Comparison of ENCODE assay signal across 1 cellular context in the genomic region with DNA sequence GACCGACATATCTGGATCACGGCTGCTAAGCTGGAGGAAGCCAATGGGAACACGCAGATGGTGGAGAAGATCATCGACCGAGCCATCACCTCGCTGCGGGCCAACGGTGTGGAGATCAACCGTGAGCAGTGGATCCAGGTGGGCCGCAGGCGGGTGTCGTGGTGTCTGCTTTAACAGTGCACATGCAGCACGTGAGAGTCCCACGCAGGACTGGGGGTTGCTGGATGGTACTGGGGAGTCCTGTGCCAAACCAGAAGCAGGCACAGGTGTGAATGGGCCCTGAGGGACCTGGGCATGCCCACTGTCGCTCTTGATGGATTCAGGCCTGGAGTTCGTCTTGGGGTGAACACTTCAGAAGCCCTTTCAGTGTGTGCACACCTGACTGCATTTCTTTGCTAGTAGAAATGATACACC.
TF ChIP-seq lines count a peak whose summit lies in the region.

No MANE protein-coding gene starts in this region.

TF ChIP-seq in GM12878, 131 proteins besides CTCF, POLR2A, EP300 and RAD21 (continues in another document):
- TF ChIP-seq ZBED1 (IDR thresholded peaks at IDR 0.05; ENCODE audit: borderline replicate concordance) (no peak), POU2F2 (IDR thresholded peaks at IDR 0.05; ENCODE audit: borderline replicate concordance, low read depth, low read length) (no peak), ZZZ3 (IDR thresholded peaks at IDR 0.05; ENCODE audit: control insufficient read depth, insufficient read length, low read depth) (no peak), NR2C2 (IDR thresholded peaks at IDR 0.05; ENCODE audit: borderline replicate concordance, control insufficient read depth, insufficient read length, low read depth) (no peak), ZNF217 (IDR thresholded peaks at IDR 0.05) (no peak), SRF (IDR thresholded peaks at IDR 0.05; ENCODE audit: low read depth in 2 of 2, low read length in 2 of 2) (no peak), POLR2AphosphoS2 (IDR thresholded peaks at IDR 0.05; ENCODE audit: low read depth, low read length) (no peak), SUPT20H (IDR thresholded peaks at IDR 0.05; ENCODE audit: borderline replicate concordance, control insufficient read depth, low read depth, low read length) (no peak), PML (IDR thresholded peaks at IDR 0.05; ENCODE audit: low read length) (no peak), NRF1 (conservative IDR thresholded peaks at IDR 0.05; ENCODE audit: low read depth, low read length) (no peak), GATAD2B (conservative IDR thresholded peaks at IDR 0.05; ENCODE audit: low read depth) (0 out of 2 replicates have a peak, but pooled peaks have one; percentile 23), RAD51 (IDR thresholded peaks at IDR 0.05) (no peak), MTA2 (IDR thresholded peaks at IDR 0.05; ENCODE audit: low read depth) (no peak), LARP7 (IDR thresholded peaks at IDR 0.05) (peak; percentile 1; the same call in 1 of the 2 replicates), HDGF (IDR thresholded peaks at IDR 0.05) (0 out of 2 replicates have a peak, but pooled peaks have one; percentile 10), ZNF207 (IDR thresholded peaks at IDR 0.05; ENCODE audit: borderline replicate concordance) (no peak), ZNF384 (IDR thresholded peaks at IDR 0.05; ENCODE audit: borderline replicate concordance, low read depth, low read length) (no peak), E4F1 (IDR thresholded peaks at IDR 0.05; ENCODE audit: borderline replicate concordance, partially characterized antibody) (no peak), IRF4 (IDR thresholded peaks at IDR 0.05; ENCODE audit: low read depth, low read length) (no peak), SUZ12 (IDR thresholded peaks at IDR 0.05; ENCODE audit: unreplicated experiment) (no peak), HDAC2 (IDR thresholded peaks at IDR 0.05) (no peak), TBL1XR1 (IDR thresholded peaks at IDR 0.05; ENCODE audit: low read depth, low read length) (no peak), BHLHE40 (IDR thresholded peaks at IDR 0.05; ENCODE audit: borderline replicate concordance in 1 of 2, low read depth in 2 of 2, low read length in 1 of 2) (peak in 1 of 2 experiments; percentile 5; a peak in 2 of 4 replicates), RB1 (IDR thresholded peaks at IDR 0.05; ENCODE audit: borderline replicate concordance) (no peak), ATF2 (IDR thresholded peaks at IDR 0.05; ENCODE audit: low read length) (peak; percentile 10; the same call in 1 of the 2 replicates), SPI1 (IDR thresholded peaks at IDR 0.05; ENCODE audit: borderline replicate concordance, insufficient read depth, low read depth, low read length) (no peak), ZNF24 (IDR thresholded peaks at IDR 0.05) (0 out of 2 replicates have a peak, but pooled peaks have one; percentile 11), MLLT1 (IDR thresholded peaks at IDR 0.05) (peak; percentile 94)
- TF ChIP-seq, protein P1, sequence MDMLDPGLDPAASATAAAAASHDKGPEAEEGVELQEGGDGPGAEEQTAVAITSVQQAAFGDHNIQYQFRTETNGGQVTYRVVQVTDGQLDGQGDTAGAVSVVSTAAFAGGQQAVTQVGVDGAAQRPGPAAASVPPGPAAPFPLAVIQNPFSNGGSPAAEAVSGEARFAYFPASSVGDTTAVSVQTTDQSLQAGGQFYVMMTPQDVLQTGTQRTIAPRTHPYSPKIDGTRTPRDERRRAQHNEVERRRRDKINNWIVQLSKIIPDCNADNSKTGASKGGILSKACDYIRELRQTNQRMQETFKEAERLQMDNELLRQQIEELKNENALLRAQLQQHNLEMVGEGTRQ (IDR thresholded peaks at IDR 0.05; ENCODE audit: borderline replicate concordance, low read depth, low read length) = no peak
- TF ChIP-seq, protein P2, sequence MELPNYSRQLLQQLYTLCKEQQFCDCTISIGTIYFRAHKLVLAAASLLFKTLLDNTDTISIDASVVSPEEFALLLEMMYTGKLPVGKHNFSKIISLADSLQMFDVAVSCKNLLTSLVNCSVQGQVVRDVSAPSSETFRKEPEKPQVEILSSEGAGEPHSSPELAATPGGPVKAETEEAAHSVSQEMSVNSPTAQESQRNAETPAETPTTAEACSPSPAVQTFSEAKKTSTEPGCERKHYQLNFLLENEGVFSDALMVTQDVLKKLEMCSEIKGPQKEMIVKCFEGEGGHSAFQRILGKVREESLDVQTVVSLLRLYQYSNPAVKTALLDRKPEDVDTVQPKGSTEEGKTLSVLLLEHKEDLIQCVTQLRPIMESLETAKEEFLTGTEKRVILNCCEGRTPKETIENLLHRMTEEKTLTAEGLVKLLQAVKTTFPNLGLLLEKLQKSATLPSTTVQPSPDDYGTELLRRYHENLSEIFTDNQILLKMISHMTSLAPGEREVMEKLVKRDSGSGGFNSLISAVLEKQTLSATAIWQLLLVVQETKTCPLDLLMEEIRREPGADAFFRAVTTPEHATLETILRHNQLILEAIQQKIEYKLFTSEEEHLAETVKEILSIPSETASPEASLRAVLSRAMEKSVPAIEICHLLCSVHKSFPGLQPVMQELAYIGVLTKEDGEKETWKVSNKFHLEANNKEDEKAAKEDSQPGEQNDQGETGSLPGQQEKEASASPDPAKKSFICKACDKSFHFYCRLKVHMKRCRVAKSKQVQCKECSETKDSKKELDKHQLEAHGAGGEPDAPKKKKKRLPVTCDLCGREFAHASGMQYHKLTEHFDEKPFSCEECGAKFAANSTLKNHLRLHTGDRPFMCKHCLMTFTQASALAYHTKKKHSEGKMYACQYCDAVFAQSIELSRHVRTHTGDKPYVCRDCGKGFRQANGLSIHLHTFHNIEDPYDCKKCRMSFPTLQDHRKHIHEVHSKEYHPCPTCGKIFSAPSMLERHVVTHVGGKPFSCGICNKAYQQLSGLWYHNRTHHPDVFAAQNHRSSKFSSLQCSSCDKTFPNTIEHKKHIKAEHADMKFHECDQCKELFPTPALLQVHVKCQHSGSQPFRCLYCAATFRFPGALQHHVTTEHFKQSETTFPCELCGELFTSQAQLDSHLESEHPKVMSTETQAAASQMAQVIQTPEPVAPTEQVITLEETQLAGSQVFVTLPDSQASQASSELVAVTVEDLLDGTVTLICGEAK (IDR thresholded peaks at IDR 0.05; ENCODE audit: borderline replicate concordance) = 0 out of 2 replicates have a peak, but pooled peaks have one; percentile 45
- TF ChIP-seq, protein P3, sequence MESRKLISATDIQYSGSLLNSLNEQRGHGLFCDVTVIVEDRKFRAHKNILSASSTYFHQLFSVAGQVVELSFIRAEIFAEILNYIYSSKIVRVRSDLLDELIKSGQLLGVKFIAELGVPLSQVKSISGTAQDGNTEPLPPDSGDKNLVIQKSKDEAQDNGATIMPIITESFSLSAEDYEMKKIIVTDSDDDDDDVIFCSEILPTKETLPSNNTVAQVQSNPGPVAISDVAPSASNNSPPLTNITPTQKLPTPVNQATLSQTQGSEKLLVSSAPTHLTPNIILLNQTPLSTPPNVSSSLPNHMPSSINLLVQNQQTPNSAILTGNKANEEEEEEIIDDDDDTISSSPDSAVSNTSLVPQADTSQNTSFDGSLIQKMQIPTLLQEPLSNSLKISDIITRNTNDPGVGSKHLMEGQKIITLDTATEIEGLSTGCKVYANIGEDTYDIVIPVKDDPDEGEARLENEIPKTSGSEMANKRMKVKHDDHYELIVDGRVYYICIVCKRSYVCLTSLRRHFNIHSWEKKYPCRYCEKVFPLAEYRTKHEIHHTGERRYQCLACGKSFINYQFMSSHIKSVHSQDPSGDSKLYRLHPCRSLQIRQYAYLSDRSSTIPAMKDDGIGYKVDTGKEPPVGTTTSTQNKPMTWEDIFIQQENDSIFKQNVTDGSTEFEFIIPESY (IDR thresholded peaks at IDR 0.05) = peak; percentile 47; the same call in 1 of the 2 replicates
- TF ChIP-seq, protein P4, sequence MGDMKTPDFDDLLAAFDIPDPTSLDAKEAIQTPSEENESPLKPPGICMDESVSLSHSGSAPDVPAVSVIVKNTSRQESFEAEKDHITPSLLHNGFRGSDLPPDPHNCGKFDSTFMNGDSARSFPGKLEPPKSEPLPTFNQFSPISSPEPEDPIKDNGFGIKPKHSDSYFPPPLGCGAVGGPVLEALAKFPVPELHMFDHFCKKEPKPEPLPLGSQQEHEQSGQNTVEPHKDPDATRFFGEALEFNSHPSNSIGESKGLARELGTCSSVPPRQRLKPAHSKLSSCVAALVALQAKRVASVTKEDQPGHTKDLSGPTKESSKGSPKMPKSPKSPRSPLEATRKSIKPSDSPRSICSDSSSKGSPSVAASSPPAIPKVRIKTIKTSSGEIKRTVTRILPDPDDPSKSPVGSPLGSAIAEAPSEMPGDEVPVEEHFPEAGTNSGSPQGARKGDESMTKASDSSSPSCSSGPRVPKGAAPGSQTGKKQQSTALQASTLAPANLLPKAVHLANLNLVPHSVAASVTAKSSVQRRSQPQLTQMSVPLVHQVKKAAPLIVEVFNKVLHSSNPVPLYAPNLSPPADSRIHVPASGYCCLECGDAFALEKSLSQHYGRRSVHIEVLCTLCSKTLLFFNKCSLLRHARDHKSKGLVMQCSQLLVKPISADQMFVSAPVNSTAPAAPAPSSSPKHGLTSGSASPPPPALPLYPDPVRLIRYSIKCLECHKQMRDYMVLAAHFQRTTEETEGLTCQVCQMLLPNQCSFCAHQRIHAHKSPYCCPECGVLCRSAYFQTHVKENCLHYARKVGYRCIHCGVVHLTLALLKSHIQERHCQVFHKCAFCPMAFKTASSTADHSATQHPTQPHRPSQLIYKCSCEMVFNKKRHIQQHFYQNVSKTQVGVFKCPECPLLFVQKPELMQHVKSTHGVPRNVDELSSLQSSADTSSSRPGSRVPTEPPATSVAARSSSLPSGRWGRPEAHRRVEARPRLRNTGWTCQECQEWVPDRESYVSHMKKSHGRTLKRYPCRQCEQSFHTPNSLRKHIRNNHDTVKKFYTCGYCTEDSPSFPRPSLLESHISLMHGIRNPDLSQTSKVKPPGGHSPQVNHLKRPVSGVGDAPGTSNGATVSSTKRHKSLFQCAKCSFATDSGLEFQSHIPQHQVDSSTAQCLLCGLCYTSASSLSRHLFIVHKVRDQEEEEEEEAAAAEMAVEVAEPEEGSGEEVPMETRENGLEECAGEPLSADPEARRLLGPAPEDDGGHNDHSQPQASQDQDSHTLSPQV (IDR thresholded peaks at IDR 0.05) = no peak
- TF ChIP-seq, protein P5, sequence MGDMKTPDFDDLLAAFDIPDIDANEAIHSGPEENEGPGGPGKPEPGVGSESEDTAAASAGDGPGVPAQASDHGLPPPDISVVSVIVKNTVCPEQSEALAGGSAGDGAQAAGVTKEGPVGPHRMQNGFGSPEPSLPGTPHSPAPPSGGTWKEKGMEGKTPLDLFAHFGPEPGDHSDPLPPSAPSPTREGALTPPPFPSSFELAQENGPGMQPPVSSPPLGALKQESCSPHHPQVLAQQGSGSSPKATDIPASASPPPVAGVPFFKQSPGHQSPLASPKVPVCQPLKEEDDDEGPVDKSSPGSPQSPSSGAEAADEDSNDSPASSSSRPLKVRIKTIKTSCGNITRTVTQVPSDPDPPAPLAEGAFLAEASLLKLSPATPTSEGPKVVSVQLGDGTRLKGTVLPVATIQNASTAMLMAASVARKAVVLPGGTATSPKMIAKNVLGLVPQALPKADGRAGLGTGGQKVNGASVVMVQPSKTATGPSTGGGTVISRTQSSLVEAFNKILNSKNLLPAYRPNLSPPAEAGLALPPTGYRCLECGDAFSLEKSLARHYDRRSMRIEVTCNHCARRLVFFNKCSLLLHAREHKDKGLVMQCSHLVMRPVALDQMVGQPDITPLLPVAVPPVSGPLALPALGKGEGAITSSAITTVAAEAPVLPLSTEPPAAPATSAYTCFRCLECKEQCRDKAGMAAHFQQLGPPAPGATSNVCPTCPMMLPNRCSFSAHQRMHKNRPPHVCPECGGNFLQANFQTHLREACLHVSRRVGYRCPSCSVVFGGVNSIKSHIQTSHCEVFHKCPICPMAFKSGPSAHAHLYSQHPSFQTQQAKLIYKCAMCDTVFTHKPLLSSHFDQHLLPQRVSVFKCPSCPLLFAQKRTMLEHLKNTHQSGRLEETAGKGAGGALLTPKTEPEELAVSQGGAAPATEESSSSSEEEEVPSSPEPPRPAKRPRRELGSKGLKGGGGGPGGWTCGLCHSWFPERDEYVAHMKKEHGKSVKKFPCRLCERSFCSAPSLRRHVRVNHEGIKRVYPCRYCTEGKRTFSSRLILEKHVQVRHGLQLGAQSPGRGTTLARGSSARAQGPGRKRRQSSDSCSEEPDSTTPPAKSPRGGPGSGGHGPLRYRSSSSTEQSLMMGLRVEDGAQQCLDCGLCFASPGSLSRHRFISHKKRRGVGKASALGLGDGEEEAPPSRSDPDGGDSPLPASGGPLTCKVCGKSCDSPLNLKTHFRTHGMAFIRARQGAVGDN (IDR thresholded peaks at IDR 0.05) = no peak
